In genomic region chr10:79102056-79102874, GRCh38 we compare ENCODE assay signal across 9 cellular contexts. TPM values are rescaled to one million over a fixed set of nuclear protein-coding genes. Genes with fewer than 3 reads are reported as not detected.
DNase-seq lines count a peak whose midpoint lies in the region; ATAC-seq, FAIRE-seq and TF ChIP-seq lines count a peak whose summit lies in the region.
"Had no signal": no experiment of that assay in that cellular context is flagged by ENCODE, and none has a peak within 500 bp of the region (broad histone marks: within the 10 kb centered on the region; RNA-seq: fewer than 3 reads in every experiment).

No MANE protein-coding gene starts in this region.

- peaks cover 98% of the 10 kb centered on the region for H3K4me1 ChIP-seq in A549
- H3K4me1 ChIP-seq in mucosa of descending colon (ENCODE audit: low read depth), result peaks cover 58% of the 10 kb centered on the region
- H3K4me1 ChIP-seq in aorta (ENCODE audit: control insufficient read depth in 1 of 2, insufficient read depth in 2 of 2, low read length in 2 of 2), result no peaks in the 10 kb centered on the region

- WGBS in A549 (ENCODE audit: missing lambda C conversion rate), result 56% methylated on average over 16 of the region's 16 CpGs
- 10 to 11% methylated on average over 16 of the region's 16 CpGs for WGBS in aorta, 2 donors

- no peaks in the 10 kb centered on the region for H3K9me3 ChIP-seq in A549
- H3K9me3 ChIP-seq in mucosa of descending colon, result no peaks in the 10 kb centered on the region
- no peaks in the 10 kb centered on the region for H3K9me3 ChIP-seq in aorta (ENCODE audit: control insufficient read depth, low read length)
- H3K9me3 ChIP-seq: neutrophil had no signal

- FAIRE-seq in A549 (lab: Jason Lieb, UNC), result no peak

- H3K27ac ChIP-seq in A549, result peak overlapping the region; percentile 46 to 92; a peak in 5 of 6 replicates
- peak overlapping the region; percentile 6 to 72 for H3K27ac ChIP-seq in aorta (ENCODE audit: low read depth in 1 of 2, low read length in 2 of 2)
- H3K27ac ChIP-seq: neutrophil had no signal

- no peaks in the 10 kb centered on the region for H3K27me3 Mint-ChIP-seq in activated naive CD8-positive, alpha-beta T cell treated with anti-CD3 and anti-CD28 coated beads for 36 hours

- ATAC-seq in A549 (peak; percentile 15 to 56; a peak in 3 of 6 replicates), mucosa of descending colon (peak; percentile 53), aorta (ENCODE audit: low FRiP score) (peak; percentile 75)

- no peak for TF ChIP-seq POLR2A in A549 (IDR thresholded peaks at IDR 0.05; ENCODE audit: low read length)

- H3K36me3 Mint-ChIP-seq in activated naive CD8-positive, alpha-beta T cell treated with anti-CD3 and anti-CD28 coated beads for 36 hours, result no peaks in the 10 kb centered on the region

- DNase-seq in A549 (ENCODE audit: low read depth in 1 of 2, low spot score in 1 of 2) (no peak), NCI-H187 (lab: John Stamatoyannopoulos, UW) (peak; percentile 10 to 19), dermis blood vessel endothelial cell (peak; percentile 28), mucosa of descending colon (peak in 2 of 3 donors; percentile 67 to 69), aorta (peak; percentile 84 to 89), NCI-H510A treated with DMSO at 0.1 percent for 48 hours (lab: John Stamatoyannopoulos, UW) (no peak)
- no peak for DNase-seq in activated effector memory CD4-positive, alpha-beta T cell treated with anti-CD3 and anti-CD28 coated beads, Interleukin-2, amount 50 U/mL, for 16 hours
- no peak for DNase-seq in activated naive CD8-positive, alpha-beta T cell treated with anti-CD3 and anti-CD28 coated beads for 36 hours

- intact Hi-C loops in mucosa of descending colon (cut with DNase I, micrococcal nuclease) (no loop called here), aorta (cut with DNase I) (loop anchor here in 1 of 2 donors (2.0 to 5.0 kb wide), 2 partner anchors 31 to 50 kb away; no protein-coding TSS in a partner anchor)

- peak overlapping the region; percentile 55 for H3K4me2 ChIP-seq in A549

- POLR2A ChIA-PET in A549 (lab: Yijun Ruan, JAX), result interaction anchor here (0.5 kb wide), 1 partner anchor 48 kb away, joined by 3 read pairs; no protein-coding TSS in a partner anchor

- no peak for TF ChIP-seq CTCF in A549 (IDR thresholded peaks at IDR 0.05)
- TF ChIP-seq CTCF in mucosa of descending colon (IDR thresholded peaks at IDR 0.05), result no peak

- TF ChIP-seq EP300 in A549 (IDR thresholded peaks at IDR 0.05), result no peak

- no peak for TF ChIP-seq RAD21 in A549 (conservative IDR thresholded peaks at IDR 0.05 in 1 of 2, IDR thresholded peaks at IDR 0.05 in 1 of 2)

- CTCF ChIA-PET in A549 (lab: Yijun Ruan, JAX), result interaction anchor here (0.5 to 8.7 kb wide), 6 partner anchors 9 to 94 kb away, joined by 3 to 65 read pairs (median 3); no protein-coding TSS in a partner anchor

- H3K36me3 ChIP-seq in mucosa of descending colon (ENCODE audit: low read depth), result no peaks in the 10 kb centered on the region
- H3K36me3 ChIP-seq in aorta (ENCODE audit: control insufficient read depth in 1 of 2, insufficient read depth in 2 of 2, low read length in 1 of 2), result no peaks in the 10 kb centered on the region
- H3K36me3 ChIP-seq: neutrophil had no signal

- H3K27ac Mint-ChIP-seq in activated naive CD8-positive, alpha-beta T cell treated with anti-CD3 and anti-CD28 coated beads for 36 hours, result no peak overlapping the region

- H3K4me3 ChIP-seq in A549 (no peak overlapping the region), mucosa of descending colon (no peak overlapping the region), aorta (ENCODE audit: low read length in 2 of 2) (no peak overlapping the region)

- H3K9me3 Mint-ChIP-seq in activated naive CD8-positive, alpha-beta T cell treated with anti-CD3 and anti-CD28 coated beads for 36 hours, result no peaks in the 10 kb centered on the region

- H3K27me3 ChIP-seq in aorta (ENCODE audit: control insufficient read depth in 1 of 2, insufficient read depth in 2 of 2, low read length in 1 of 2), result no peaks in the 10 kb centered on the region
- H3K27me3 ChIP-seq: neutrophil had no signal

- H3K4me1 Mint-ChIP-seq in activated naive CD8-positive, alpha-beta T cell treated with anti-CD3 and anti-CD28 coated beads for 36 hours, result peaks cover 38% of the 10 kb centered on the region

- no peak overlapping the region for H3K4me3 Mint-ChIP-seq in activated naive CD8-positive, alpha-beta T cell treated with anti-CD3 and anti-CD28 coated beads for 36 hours

TF ChIP-seq in A549, 52 proteins besides CTCF, POLR2A, EP300 and RAD21:
- TF ChIP-seq RFX5 (IDR thresholded peaks at IDR 0.05), result no peak
- TF ChIP-seq ZNF302 (CRISPR knock-in tag; IDR thresholded peaks at IDR 0.05), result no peak
- no peak for TF ChIP-seq HES2 (IDR thresholded peaks at IDR 0.05)
- TF ChIP-seq CHD2 (IDR thresholded peaks at IDR 0.05; ENCODE audit: low read length, partially characterized antibody), result no peak
- no peak for TF ChIP-seq FOXS1 (CRISPR knock-in tag; IDR thresholded peaks at IDR 0.05)
- TF ChIP-seq HDAC2 (IDR thresholded peaks at IDR 0.05), result no peak
- TF ChIP-seq ZC3H11A (IDR thresholded peaks at IDR 0.05), result no peak
- no peak for TF ChIP-seq HOXB5 (CRISPR knock-in tag; IDR thresholded peaks at IDR 0.05)

RNA-seq across cellular contexts. Expression of gene ZMIZ1, which starts 33.5 kb away (rescaled TPM):
- 8.1 and 14.7 TPM in 2 replicates for polyA plus RNA-seq in A549 (2011; rRNA removed)
- polyA plus RNA-seq in A549 (2012; cell fraction: cytosol; rRNA removed), result 31.6 and 42.1 TPM in 2 replicates
- 63.3 and 68.3 TPM in 2 replicates for polyA plus RNA-seq in A549 (2012; cell fraction: nucleus; rRNA removed)
- polyA plus RNA-seq in A549 (2017; fragmentation: RNase III; extraction: RNeasy Plus Mini Kit Qiagen cat#74134 plus additional on column Dnase treatment), result 29.1 to 30.3 TPM (median 30.1 TPM) in 3 replicates
- 16.1 and 17.8 TPM in 2 replicates for polyA minus RNA-seq in A549 (2011; rRNA and poly(A)+ RNA removed)
- total RNA-seq in dermis blood vessel endothelial cell, result 18.2 and 32.1 TPM in 2 replicates
- 100 to 1,000 TPM in 1 of 3 donors, 10 to 100 TPM in 2; 61.4 to 103 (median 89.1) TPM for total RNA-seq in mucosa of descending colon
- 10 to 100 TPM; 48.5 to 84.1 TPM for total RNA-seq in aorta
- 1 to 10 TPM; 7.8 to 8.0 TPM for polyA plus RNA-seq in aorta
- total RNA-seq in activated naive CD8-positive, alpha-beta T cell treated with anti-CD3 and anti-CD28 coated beads for 36 hours, result 10 to 100 TPM; 27.3 to 28.2 TPM

Comparison
In these comparisons a context has a peak if more than half of its experiments do, and no peak if none do; other contexts are left out.
1. DNase-seq: peak in NCI-H187 (2 of 2), dermis blood vessel endothelial cell (single experiment), mucosa of descending colon (2 of 3) and aorta (2 of 2); none in A549 (0 of 2), activated effector memory CD4-positive, alpha-beta T cell treated with anti-CD3 and anti-CD28 coated beads, Interleukin-2, amount 50 U/mL, for 16 hours (single experiment), activated naive CD8-positive, alpha-beta T cell treated with anti-CD3 and anti-CD28 coated beads for 36 hours (single experiment) and NCI-H510A treated with DMSO at 0.1 percent for 48 hours (single experiment).
2. Peak in every context shown above with its lines, with median percentiles within 50 percentile points of each other: ATAC-seq.